Comparison of ENCODE assay signal across 9 cellular contexts in the genomic region with DNA sequence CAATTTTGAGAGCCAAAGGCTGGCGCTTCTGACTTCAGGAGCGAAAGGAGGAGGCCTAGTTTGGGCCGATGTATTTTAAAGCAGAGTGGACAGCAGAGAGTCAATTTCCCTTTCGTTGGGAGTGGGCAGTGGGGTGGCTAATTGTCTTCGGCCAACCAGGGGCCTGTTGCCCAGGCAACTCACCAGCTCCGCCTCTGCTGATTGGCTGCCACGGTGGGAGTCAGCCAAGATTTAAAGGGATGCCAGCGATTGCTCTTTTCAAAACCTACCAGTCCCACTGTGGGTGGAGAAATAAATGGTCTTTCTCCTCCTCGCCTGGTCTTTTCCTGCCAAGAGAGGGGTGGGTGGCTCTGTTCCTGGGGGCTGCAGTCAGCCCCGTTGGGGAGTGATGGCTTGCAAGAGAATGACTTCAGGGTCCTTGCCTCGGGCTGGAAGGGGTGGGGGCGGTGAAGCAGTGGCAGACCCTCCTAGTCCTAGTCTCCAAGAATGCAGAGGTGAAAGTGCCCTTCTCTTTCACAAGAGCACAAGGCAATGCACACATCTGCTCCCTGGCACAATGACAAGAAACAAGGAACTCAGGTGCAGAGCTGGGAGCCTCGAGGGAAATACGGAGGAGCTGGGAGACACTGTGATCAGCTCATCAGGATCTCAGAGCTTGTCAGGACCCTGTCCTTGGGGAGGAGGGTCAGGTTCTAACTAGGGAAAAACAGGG. TPM values are rescaled to one million over a fixed set of nuclear protein-coding genes. Genes with fewer than 3 reads are reported as not detected.
A peak's percentile ranks its signal among the peaks of the same experiment; 100 is the strongest.
DNase-seq lines count a peak whose midpoint lies in the region; ATAC-seq and TF ChIP-seq lines count a peak whose summit lies in the region.
"Had no signal": no experiment of that assay in that cellular context is flagged by ENCODE, and none has a peak within 500 bp of the region (broad histone marks: within the 10 kb centered on the region; RNA-seq: fewer than 3 reads in every experiment).

No MANE protein-coding gene starts in this region.

- H3K27ac Mint-ChIP-seq in WTC11, result no peak overlapping the region
- H3K27ac Mint-ChIP-seq in activated CD4-positive, alpha-beta T cell treated with anti-CD3 and anti-CD28 coated beads, Interleukin-2, amount 10 ng/mL, durations not matched to agents 7 days and 5 days, result no peak overlapping the region

- H3K27ac ChIP-seq in temporal lobe (ENCODE audit: low read depth, low read length), result peak overlapping the region; percentile 70

- peak in 2 of 3 experiments; percentile 31 to 56 for DNase-seq in NCI-H1417 (lab: John Stamatoyannopoulos, UW)
- no peak for DNase-seq in NCI-H1417 treated with DMSO at 0.1 percent for 48 hours (lab: John Stamatoyannopoulos, UW)
- DNase-seq in WTC11 (ENCODE audit: low spot score), result peak; percentile 46
- DNase-seq in hypothalamus (lab: John Stamatoyannopoulos, UW), result peak; percentile 27 to 93 (median 80)
- no peak for DNase-seq in stimulated activated CD4-positive, alpha-beta T cell treated with anti-CD3 and anti-CD28 coated beads, Interleukin-4, amount 100 ng/mL, for 1 hour
- DNase-seq in activated CD4-positive, alpha-beta T cell treated with anti-CD3 and anti-CD28 coated beads, Interleukin-2, amount 10 ng/mL, durations not matched to agents 7 days and 5 days, result no peak

- POLR2A ChIA-PET in WTC11 (lab: Charles Lee), result interaction anchor here (1.4 kb wide), 1 partner anchor 30 kb away, joined by 3 read pairs; no protein-coding TSS in a partner anchor
- POLR2A ChIA-PET in activated CD4-positive, alpha-beta T cell treated with anti-CD3 and anti-CD28 coated beads, Interleukin-2, amount 10 ng/mL, durations not matched to agents 7 days and 5 days (lab: Charles Lee), result no interaction called here

- H3K36me3 Mint-ChIP-seq in WTC11, result no peaks in the 10 kb centered on the region
- H3K36me3 Mint-ChIP-seq in activated CD4-positive, alpha-beta T cell treated with anti-CD3 and anti-CD28 coated beads, Interleukin-2, amount 10 ng/mL, durations not matched to agents 7 days and 5 days (ENCODE audit: low read depth), result no peaks in the 10 kb centered on the region

- CTCF ChIA-PET in WTC11 (lab: Charles Lee), result interaction anchor here (0.5 to 3.0 kb wide), 19 partner anchors 8 to 950 kb away, joined by 3 to 13 read pairs (median 4); a partner anchor contains a TSS
- CTCF ChIA-PET in activated CD4-positive, alpha-beta T cell treated with anti-CD3 and anti-CD28 coated beads, Interleukin-2, amount 10 ng/mL, durations not matched to agents 7 days and 5 days (lab: Charles Lee), result interaction anchor here (1.0 to 1.8 kb wide), 4 partner anchors 8 to 105 kb away, joined by 3 to 8 read pairs (median 6); no protein-coding TSS in a partner anchor

- H3K4me1 Mint-ChIP-seq in WTC11, result peaks cover 9% of the 10 kb centered on the region
- H3K4me1 Mint-ChIP-seq in activated CD4-positive, alpha-beta T cell treated with anti-CD3 and anti-CD28 coated beads, Interleukin-2, amount 10 ng/mL, durations not matched to agents 7 days and 5 days, result peaks cover 6% of the 10 kb centered on the region

- H3K4me3 Mint-ChIP-seq in WTC11, result 0 out of 2 replicates have a peak overlapping the region, but pooled peaks have one; percentile 3
- H3K4me3 Mint-ChIP-seq in activated CD4-positive, alpha-beta T cell treated with anti-CD3 and anti-CD28 coated beads, Interleukin-2, amount 10 ng/mL, durations not matched to agents 7 days and 5 days, result no peak overlapping the region

- H3K9me3 Mint-ChIP-seq in WTC11, result no peaks in the 10 kb centered on the region
- H3K9me3 Mint-ChIP-seq in activated CD4-positive, alpha-beta T cell treated with anti-CD3 and anti-CD28 coated beads, Interleukin-2, amount 10 ng/mL, durations not matched to agents 7 days and 5 days, result no peaks in the 10 kb centered on the region

- ATAC-seq in WTC11 (0 out of 2 replicates have a peak, but pooled peaks have one; percentile 4), GM19397 (IDR thresholded peaks at IDR 0.05; ENCODE audit: unreplicated experiment) (no peak)

- no peak for TF ChIP-seq CTCF in WTC11 (IDR thresholded peaks at IDR 0.05)

- no peaks in the 10 kb centered on the region for H3K27me3 Mint-ChIP-seq in WTC11 (ENCODE audit: low read depth)
- no peaks in the 10 kb centered on the region for H3K27me3 Mint-ChIP-seq in activated CD4-positive, alpha-beta T cell treated with anti-CD3 and anti-CD28 coated beads, Interleukin-2, amount 10 ng/mL, durations not matched to agents 7 days and 5 days

TF ChIP-seq in WTC11, 78 proteins besides CTCF, POLR2A, EP300 and RAD21:
- no peak for TF ChIP-seq SOX15 (CRISPR knock-in tag; IDR thresholded peaks at IDR 0.05)
- no peak for TF ChIP-seq NR2C2 (CRISPR knock-in tag; IDR thresholded peaks at IDR 0.05)
- peak; percentile 45 for TF ChIP-seq NFYB (CRISPR knock-in tag; conservative IDR thresholded peaks at IDR 0.05; ENCODE audit: low read depth)
- TF ChIP-seq ZBTB21 (CRISPR knock-in tag; IDR thresholded peaks at IDR 0.05; ENCODE audit: borderline replicate concordance), result 0 out of 2 replicates have a peak, but pooled peaks have one; percentile 15

RNA-seq across cellular contexts. Expression of a gene that starts 37.7 kb away (rescaled TPM):
- total RNA-seq in WTC11 (2021) (6.9 to 8.1 TPM (median 8.0 TPM) in 3 replicates), temporal lobe (4.2 TPM)
- total RNA-seq in activated CD4-positive, alpha-beta T cell treated with anti-CD3 and anti-CD28 coated beads, Interleukin-2, amount 10 ng/mL, durations not matched to agents 7 days and 5 days, result under 1 TPM; 0.20 to 0.40 TPM
- total RNA-seq: endothelial cell of umbilical vein had no signal

RNA-seq across cellular contexts. Expression of a gene that starts 41.3 kb away (rescaled TPM):
- 6.2 to 9.2 TPM (median 7.7 TPM) in 3 replicates for total RNA-seq in WTC11 (2021)
- total RNA-seq in temporal lobe, result 34.9 TPM
- total RNA-seq in activated CD4-positive, alpha-beta T cell treated with anti-CD3 and anti-CD28 coated beads, Interleukin-2, amount 10 ng/mL, durations not matched to agents 7 days and 5 days, result under 1 TPM; 0.15 to 0.25 TPM

RNA-seq across cellular contexts. Expression of a gene that starts 51.7 kb away (rescaled TPM):
- total RNA-seq in WTC11 (2021) (0.30 to 0.94 TPM (median 0.37 TPM) in 3 replicates), temporal lobe (1.2 TPM)
- total RNA-seq in activated CD4-positive, alpha-beta T cell treated with anti-CD3 and anti-CD28 coated beads, Interleukin-2, amount 10 ng/mL, durations not matched to agents 7 days and 5 days, result under 1 TPM; 0.37 to 0.42 TPM
- total RNA-seq: endothelial cell of umbilical vein had no signal

Comparison
In these comparisons a context has a peak if more than half of its experiments do, and no peak if none do; other contexts are left out.
1. DNase-seq: peak in NCI-H1417 (2 of 3), WTC11 (single experiment) and hypothalamus (51 of 51); none in NCI-H1417 treated with DMSO at 0.1 percent for 48 hours (single experiment), stimulated activated CD4-positive, alpha-beta T cell treated with anti-CD3 and anti-CD28 coated beads, Interleukin-4, amount 100 ng/mL, for 1 hour (single experiment) and activated CD4-positive, alpha-beta T cell treated with anti-CD3 and anti-CD28 coated beads, Interleukin-2, amount 10 ng/mL, durations not matched to agents 7 days and 5 days (single experiment).